12 cellular contexts compared by ENCODE assay signal in the genomic region with DNA sequence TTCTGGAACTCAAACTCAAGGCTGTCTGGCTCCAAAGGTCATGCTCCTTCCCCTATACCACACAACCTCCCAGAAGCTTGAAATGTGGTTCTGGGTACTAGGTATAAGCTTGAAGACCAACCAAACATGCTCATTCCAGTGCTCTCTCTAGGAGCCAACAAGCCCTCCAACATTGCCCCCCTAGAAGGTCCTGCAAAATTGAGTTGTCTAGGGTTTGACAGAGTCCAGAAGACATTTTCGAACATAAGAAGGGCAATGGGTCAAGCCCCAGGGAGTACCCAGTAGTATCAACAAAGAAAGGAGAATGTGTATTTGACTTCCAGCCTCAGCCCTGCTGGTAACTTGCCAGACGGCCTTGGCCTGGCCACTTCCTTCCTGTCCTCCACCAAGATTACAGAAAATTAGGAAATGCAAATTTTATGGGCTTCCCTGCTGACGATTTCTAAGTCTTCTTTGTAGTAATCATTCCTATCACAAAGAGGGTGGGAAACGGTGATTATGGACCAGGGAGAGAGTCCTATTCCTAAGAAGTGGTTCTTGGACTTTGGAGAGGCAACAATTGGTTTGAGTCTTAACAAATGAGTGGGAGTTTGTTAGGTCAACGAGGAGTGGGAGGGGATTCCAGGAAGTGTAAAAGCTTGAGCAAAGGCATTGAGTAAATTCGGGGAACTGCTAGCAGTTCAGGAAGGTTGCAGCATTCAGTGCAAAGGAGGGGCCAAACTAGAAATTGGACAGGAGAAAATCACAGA. TPM values are rescaled to one million over a fixed set of nuclear protein-coding genes. Genes with fewer than 3 reads are reported as not detected.
DNase-seq lines count a peak whose midpoint lies in the region; ATAC-seq and TF ChIP-seq lines count a peak whose summit lies in the region.
"Had no signal": no experiment of that assay in that cellular context is flagged by ENCODE, and none has a peak within 500 bp of the region (broad histone marks: within the 10 kb centered on the region; RNA-seq: fewer than 3 reads in every experiment).

No MANE protein-coding gene starts in this region.

- H3K36me3 Mint-ChIP-seq in activated CD4-positive, alpha-beta T cell treated with anti-CD3 and anti-CD28 coated beads for 36 hours (ENCODE audit: low read depth): peaks cover 19% of the 10 kb centered on the region

- no peaks in the 10 kb centered on the region for H3K4me1 ChIP-seq in foreskin keratinocyte
- H3K4me1 ChIP-seq in breast epithelium: no peaks in the 10 kb centered on the region
- H3K4me1 ChIP-seq: A549, SJCRH30 had no signal

- H3K27ac ChIP-seq in foreskin keratinocyte: no peak overlapping the region
- H3K27ac ChIP-seq in breast epithelium: peak overlapping the region in 1 of 2 donors; percentile 77
- H3K27ac ChIP-seq: A549, SJCRH30 had no signal

- H3K4me3 ChIP-seq in breast epithelium: no peak overlapping the region
- H3K4me3 ChIP-seq: A549, SJCRH30 had no signal

- TF ChIP-seq CTCF in foreskin keratinocyte (conservative IDR thresholded peaks at IDR 0.05): no peak
- no peak for TF ChIP-seq CTCF in breast epithelium (IDR thresholded peaks at IDR 0.05)

- no peaks in the 10 kb centered on the region for H3K9me3 ChIP-seq in breast epithelium
- H3K9me3 ChIP-seq: SJCRH30 had no signal

- peak; percentile 62 for DNase-seq in activated CD4-positive, alpha-beta T cell treated with anti-CD3 and anti-CD28 coated beads for 36 hours
- no peak for DNase-seq in activated CD4-positive, alpha-beta T cell treated with anti-CD3 and anti-CD28 coated beads, Interleukin-2, amount 50 U/mL, for 4 hours
- peak; percentile 62 for DNase-seq in UCSD-AML1 (lab: John Stamatoyannopoulos, UW; ENCODE audit: unreplicated experiment)
- peak; percentile 82 for DNase-seq in left cardiac atrium
- peak in 1 of 2 donors; percentile 60 for DNase-seq in stimulated activated naive CD8-positive, alpha-beta T cell treated with anti-CD3 and anti-CD28 coated beads, Interleukin-15, amount 100 ng/mL, for 72 hours
- no peak for DNase-seq in foreskin keratinocyte
- DNase-seq in breast epithelium (ENCODE audit: low spot score in 2 of 2): no peak
- DNase-seq: caudate nucleus, mammary epithelial cell, SJCRH30 had no signal

- CTCF ChIA-PET in activated CD4-positive, alpha-beta T cell treated with anti-CD3 and anti-CD28 coated beads for 36 hours (lab: Charles Lee): interaction anchor here (0.7 to 3.6 kb wide), 9 partner anchors 10 to 285 kb away, joined by 3 to 18 read pairs (median 3); no protein-coding TSS in a partner anchor

- H3K4me1 Mint-ChIP-seq in activated CD4-positive, alpha-beta T cell treated with anti-CD3 and anti-CD28 coated beads for 36 hours: peaks cover 73% of the 10 kb centered on the region
- H3K4me1 Mint-ChIP-seq in stimulated activated naive CD8-positive, alpha-beta T cell treated with anti-CD3 and anti-CD28 coated beads, Interleukin-15, amount 100 ng/mL, for 72 hours: peaks cover 66% of the 10 kb centered on the region

- peak; percentile 55 for ATAC-seq in activated CD4-positive, alpha-beta T cell treated with anti-CD3 and anti-CD28 coated beads for 36 hours
- ATAC-seq in left cardiac atrium (peak; percentile 57 to 70), foreskin keratinocyte (no peak), GM21528 (IDR thresholded peaks at IDR 0.05; ENCODE audit: low FRiP score, unreplicated experiment) (no peak)
- ATAC-seq in stimulated activated naive CD8-positive, alpha-beta T cell treated with anti-CD3 and anti-CD28 coated beads, Interleukin-15, amount 100 ng/mL, for 72 hours: peak; percentile 75
- ATAC-seq: A549 had no signal

- H3K9me3 Mint-ChIP-seq in activated CD4-positive, alpha-beta T cell treated with anti-CD3 and anti-CD28 coated beads for 36 hours (ENCODE audit: low read depth): peaks cover 6% of the 10 kb centered on the region
- peaks cover 7 to 20% of the 10 kb centered on the region in 2 donors for H3K9me3 Mint-ChIP-seq in stimulated activated naive CD8-positive, alpha-beta T cell treated with anti-CD3 and anti-CD28 coated beads, Interleukin-15, amount 100 ng/mL, for 72 hours

- intact Hi-C loops in activated CD4-positive, alpha-beta T cell treated with anti-CD3 and anti-CD28 coated beads for 36 hours (cut with DNase I, micrococcal nuclease): loop anchor here in 1 of 2 experiments (2.0 kb wide), 1 partner anchor 19 kb away; the partner anchor contains the start of gene SLAMF1
- intact Hi-C loops in left cardiac atrium (cut with DNase I): no loop called here
- intact Hi-C loops in breast epithelium (cut with DNase I; ENCODE audit: low total_unique reads): no loop called here

- POLR2A ChIA-PET in activated CD4-positive, alpha-beta T cell treated with anti-CD3 and anti-CD28 coated beads for 36 hours (lab: Charles Lee): interaction anchor here (0.7 kb wide), 2 partner anchors 8 to 74 kb away, joined by 3 read pairs; no protein-coding TSS in a partner anchor

- peak overlapping the region; percentile 89 for H3K27ac Mint-ChIP-seq in activated CD4-positive, alpha-beta T cell treated with anti-CD3 and anti-CD28 coated beads for 36 hours
- peak overlapping the region; percentile 83 for H3K27ac Mint-ChIP-seq in stimulated activated naive CD8-positive, alpha-beta T cell treated with anti-CD3 and anti-CD28 coated beads, Interleukin-15, amount 100 ng/mL, for 72 hours

- H3K27me3 Mint-ChIP-seq in activated CD4-positive, alpha-beta T cell treated with anti-CD3 and anti-CD28 coated beads for 36 hours: no peaks in the 10 kb centered on the region
- no peaks in the 10 kb centered on the region for H3K27me3 Mint-ChIP-seq in stimulated activated naive CD8-positive, alpha-beta T cell treated with anti-CD3 and anti-CD28 coated beads, Interleukin-15, amount 100 ng/mL, for 72 hours

- H3K4me3 Mint-ChIP-seq in activated CD4-positive, alpha-beta T cell treated with anti-CD3 and anti-CD28 coated beads for 36 hours: peak overlapping the region; percentile 32
- H3K4me3 Mint-ChIP-seq in stimulated activated naive CD8-positive, alpha-beta T cell treated with anti-CD3 and anti-CD28 coated beads, Interleukin-15, amount 100 ng/mL, for 72 hours: peak overlapping the region; percentile 65 to 74

- no peak for TF ChIP-seq POLR2A in breast epithelium (IDR thresholded peaks at IDR 0.05)

- H3K36me3 ChIP-seq in breast epithelium: no peaks in the 10 kb centered on the region
- H3K36me3 ChIP-seq: SJCRH30 had no signal

- H3K27me3 ChIP-seq in foreskin keratinocyte (peaks cover 3% of the 10 kb centered on the region), breast epithelium (no peaks in the 10 kb centered on the region)
- H3K27me3 ChIP-seq: SJCRH30 had no signal

RNA-seq across cellular contexts. Expression of gene SLAMF1, which starts 18.7 kb away (rescaled TPM):
- total RNA-seq in activated CD4-positive, alpha-beta T cell treated with anti-CD3 and anti-CD28 coated beads for 36 hours: 100 to 1,000 TPM; 103 to 108 TPM
- total RNA-seq in left cardiac atrium (under 1 TPM; 0.91 to 0.94 TPM), foreskin keratinocyte (not detected in 2 replicates), breast epithelium (1 to 10 TPM in 1 of 3 donors, under 1 TPM in 2; 0.64 to 1.8 (median 0.98) TPM)
- not detected in 2 replicates for polyA plus RNA-seq in foreskin keratinocyte
- total RNA-seq: mammary epithelial cell, SJCRH30 had no signal
- polyA plus RNA-seq: A549, mammary epithelial cell had no signal

RNA-seq across cellular contexts. Expression of gene CD48, which starts 46.1 kb away (rescaled TPM):
- total RNA-seq in activated CD4-positive, alpha-beta T cell treated with anti-CD3 and anti-CD28 coated beads for 36 hours: 100 to 1,000 TPM; 180 to 217 TPM
- 1 to 10 TPM; 1.9 to 5.5 TPM for total RNA-seq in left cardiac atrium
- not detected in 2 replicates for total RNA-seq in foreskin keratinocyte
- polyA plus RNA-seq in foreskin keratinocyte: not detected in 2 replicates
- total RNA-seq in breast epithelium: 10 to 100 TPM in 1 of 3 donors, 1 to 10 TPM in 2; 5.4 to 12.3 (median 8.8) TPM
- total RNA-seq: mammary epithelial cell, SJCRH30 had no signal
- polyA plus RNA-seq: A549, mammary epithelial cell had no signal

Comparison
In these comparisons a context has a peak if more than half of its experiments do, and no peak if none do; other contexts are left out.
1. DNase-seq: peak in activated CD4-positive, alpha-beta T cell treated with anti-CD3 and anti-CD28 coated beads for 36 hours (single experiment), UCSD-AML1 (single experiment) and left cardiac atrium (single experiment); none in activated CD4-positive, alpha-beta T cell treated with anti-CD3 and anti-CD28 coated beads, Interleukin-2, amount 50 U/mL, for 4 hours (0 of 2), foreskin keratinocyte (0 of 2) and breast epithelium (0 of 2).
2. ATAC-seq: peak in activated CD4-positive, alpha-beta T cell treated with anti-CD3 and anti-CD28 coated beads for 36 hours (single experiment), left cardiac atrium (2 of 2) and stimulated activated naive CD8-positive, alpha-beta T cell treated with anti-CD3 and anti-CD28 coated beads, Interleukin-15, amount 100 ng/mL, for 72 hours (single experiment); none in foreskin keratinocyte (single experiment) and GM21528 (single experiment).
3. RNA of gene SLAMF1, which starts 18.7 kb away (total RNA-seq): 103 to 108 TPM in activated CD4-positive, alpha-beta T cell treated with anti-CD3 and anti-CD28 coated beads for 36 hours; 0.64 to 1.8 TPM in breast epithelium, 0.91 to 0.94 TPM in left cardiac atrium and not detected in foreskin keratinocyte; every median in the first group is over 10 times any median in the second.
4. RNA of gene CD48, which starts 46.1 kb away (total RNA-seq): 180 to 217 TPM in activated CD4-positive, alpha-beta T cell treated with anti-CD3 and anti-CD28 coated beads for 36 hours; 5.4 to 12.3 TPM in breast epithelium, 1.9 to 5.5 TPM in left cardiac atrium and not detected in foreskin keratinocyte; every median in the first group is over 10 times any median in the second.